In the genomic region with DNA sequence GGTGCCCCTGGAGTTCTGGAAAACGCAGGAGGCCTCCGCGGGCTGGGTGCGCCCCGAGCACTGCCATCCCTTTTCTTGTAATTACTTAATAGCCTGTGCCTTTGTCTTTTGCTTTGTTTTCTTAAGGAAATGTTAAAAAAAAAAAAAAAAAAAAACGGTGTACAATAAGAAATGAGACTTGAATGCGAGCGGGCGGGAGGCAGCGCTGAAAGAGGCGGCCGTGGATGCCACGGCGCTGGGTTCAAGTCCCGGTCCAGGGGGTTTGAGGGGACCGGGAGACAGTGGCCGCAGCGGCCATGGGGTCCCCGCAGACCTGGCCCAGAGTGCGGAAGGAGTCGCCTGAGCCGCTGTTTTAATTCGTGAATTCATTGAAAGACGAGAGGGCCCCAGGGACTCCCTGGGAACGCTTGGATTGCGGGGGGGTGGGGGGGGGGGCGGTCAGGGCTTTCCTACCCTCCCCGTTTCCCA, we compare ENCODE assay signal across 8 cellular contexts.
DNase-seq lines count a peak whose midpoint lies in the region; ATAC-seq and TF ChIP-seq lines count a peak whose summit lies in the region.

No MANE protein-coding gene starts in this region.

- peak; percentile 1 for ATAC-seq in lung (ENCODE audit: insufficient read depth, low FRiP score)
- no peak for ATAC-seq in HG03039 (IDR thresholded peaks at IDR 0.05; ENCODE audit: unreplicated experiment)

- H4K5ac ChIP-seq in H9 (ENCODE audit: insufficient read length, low read depth, low read length): no peak overlapping the region

- no peaks in the 10 kb centered on the region for H3K27me3 Mint-ChIP-seq in H9 (ENCODE audit: low read depth)

- in situ Hi-C loops in GM13977 (cut with MboI; ENCODE audit: low pct_unique_long_range_greater_than_20kb, low sequenced_read_pairs, unreplicated experiment): no loop called here

- H3K4me1 ChIP-seq in H9 (ENCODE audit: insufficient read depth, low read length) (peaks cover 4% of the 10 kb centered on the region; the same call in 1 of the 2 replicates), lung (ENCODE audit: control insufficient read depth in 2 of 2, insufficient read depth in 2 of 2, low read length in 2 of 2) (peaks cover 2 to 5% of the 10 kb centered on the region in 2 donors), testis (no peaks in the 10 kb centered on the region)

- H3K27ac ChIP-seq in H9 (ENCODE audit: insufficient read length, low read depth, low read length): no peak overlapping the region
- peak overlapping the region; percentile 91 to 97 for H3K27ac ChIP-seq in lung (ENCODE audit: low read depth in 1 of 2, low read length in 1 of 2)
- peak overlapping the region; percentile 94 to 95 for H3K27ac ChIP-seq in testis

- no peak overlapping the region for H4K91ac ChIP-seq in H9 (ENCODE audit: insufficient read length, low read depth, low read length)

- H3K4ac ChIP-seq in H9 (ENCODE audit: low read depth, low read length): no peak overlapping the region

- no peak overlapping the region for H2BK20ac ChIP-seq in H9 (ENCODE audit: low read depth, low read length, poor library complexity, severe bottlenecking)

- no peak overlapping the region for H3K23ac ChIP-seq in H9 (ENCODE audit: insufficient read length, low read depth, low read length)

- H3K36me3 ChIP-seq in lung (ENCODE audit: control insufficient read depth in 2 of 2, insufficient read depth in 2 of 2, low read length in 2 of 2) (no peaks in the 10 kb centered on the region), testis (ENCODE audit: low read depth, missing control alignments) (no peaks in the 10 kb centered on the region)

- WGBS in H9 (ENCODE audit: extremely low coverage, insufficient read length, low lambda C conversion rate): no CpG with 5 or more reads among the region's 28 CpGs
- WGBS in lung, 2 donors: 37 to 43% methylated on average over 27 to 28 of the region's 28 CpGs
- WGBS in testis, 2 donors: 38 to 50% methylated on average over 24 to 28 of the region's 28 CpGs

- H3K18ac ChIP-seq in H9 (ENCODE audit: insufficient read length, low read depth, low read length): no peak overlapping the region

- no peaks in the 10 kb centered on the region for H3K79me2 ChIP-seq in H9 (ENCODE audit: insufficient read depth, low read length)

- no peaks in the 10 kb centered on the region; a peak in 1 of 7 replicates for H3K36me3 Mint-ChIP-seq in H9 (ENCODE audit: insufficient read depth in 1 of 3, low read depth in 3 of 3)

- H4K20me1 ChIP-seq in H9 (ENCODE audit: control insufficient read depth, insufficient read depth, insufficient read length): no peaks in the 10 kb centered on the region

- TF ChIP-seq POLR2A in testis (IDR thresholded peaks at IDR 0.05): no peak

- peak overlapping the region; percentile 19 to 41; a peak in 2 of 5 replicates for H3K4me3 Mint-ChIP-seq in H9

- H4K8ac ChIP-seq in H9 (replicated peaks; ENCODE audit: insufficient read length, low read depth, low read length): no peak overlapping the region

- no peak overlapping the region for H2BK5ac ChIP-seq in H9 (ENCODE audit: insufficient read length, low read length)

- peaks cover 6% of the 10 kb centered on the region for H3K23me2 ChIP-seq in H9 (ENCODE audit: insufficient read length, low read depth, low read length, poor library complexity, severe bottlenecking)

- H3K79me1 ChIP-seq in H9 (ENCODE audit: insufficient read depth, low read depth, low read length, poor library complexity, severe bottlenecking): no peaks in the 10 kb centered on the region

- 0 out of 7 replicates have a peak overlapping the region, but pooled peaks of 1 of the 3 experiments have one; percentile 31 for H3K27ac Mint-ChIP-seq in H9

- H3K27me3 ChIP-seq in H9 (ENCODE audit: insufficient read depth, low read length) (no peaks in the 10 kb centered on the region), lung (ENCODE audit: control insufficient read depth, insufficient read depth) (no peaks in the 10 kb centered on the region), testis (no peaks in the 10 kb centered on the region)

- no peak overlapping the region for H2BK12ac ChIP-seq in H9 (ENCODE audit: insufficient read length, low read depth, low read length)

- peak; percentile 38 for DNase-seq in H9
- peak; percentile 65 for DNase-seq in dermis blood vessel endothelial cell
- no peak for DNase-seq in lung (ENCODE audit: low spot score)
- DNase-seq in testis: no peak
- DNase-seq in GM13977 (ENCODE audit: low spot score): no peak
- no peak for DNase-seq in stimulated activated naive CD4-positive, alpha-beta T cell treated with Interleukin-2 at 50 U/mL for 16 hours (lab: John Stamatoyannopoulos, UW)
- no peak for DNase-seq in DMS114 treated with DMSO at 0.1 percent for 48 hours (lab: John Stamatoyannopoulos, UW; ENCODE audit: unreplicated experiment)

- TF ChIP-seq CTCF in H9 (conservative IDR thresholded peaks at IDR 0.05): no peak
- no peak for TF ChIP-seq CTCF in lung (IDR thresholded peaks at IDR 0.05; ENCODE audit: control extremely low read depth, extremely low read depth)
- TF ChIP-seq CTCF in testis (IDR thresholded peaks at IDR 0.05): no peak
- no peak for TF ChIP-seq CTCF in GM13977 (IDR thresholded peaks at IDR 0.05; ENCODE audit: extremely low read depth, insufficient read depth, missing control alignments)

- no peak overlapping the region for H2AK5ac ChIP-seq in H9 (ENCODE audit: insufficient read length, low read length)

- peak overlapping the region; percentile 55 for H3K4me2 ChIP-seq in H9 (ENCODE audit: insufficient read depth, insufficient read length, low read length)

- no peak overlapping the region for H2AFZ ChIP-seq in H9 (ENCODE audit: low read length)

- H3K14ac ChIP-seq in H9 (ENCODE audit: insufficient read depth, low read length): peak overlapping the region; percentile 13; the same call in 1 of the 2 replicates

- no peak overlapping the region for H2BK15ac ChIP-seq in H9 (ENCODE audit: low read depth, low read length)

- no peaks in the 10 kb centered on the region for H3K9me3 ChIP-seq in H9 (ENCODE audit: control insufficient read depth, low read depth, low read length)
- H3K9me3 ChIP-seq in lung (ENCODE audit: control insufficient read depth in 2 of 2, insufficient read depth in 1 of 2, low read length in 1 of 2): no peaks in the 10 kb centered on the region
- no peaks in the 10 kb centered on the region for H3K9me3 ChIP-seq in testis

- H3K9me3 Mint-ChIP-seq in H9: no peaks in the 10 kb centered on the region

- H3T11ph ChIP-seq in H9 (ENCODE audit: low read length): no peak overlapping the region

- peaks cover 61 to 64% of the 10 kb centered on the region in 2 experiments for H3K4me1 Mint-ChIP-seq in H9

- peak overlapping the region; percentile 48 for H2BK120ac ChIP-seq in H9 (ENCODE audit: low read depth, low read length, poor library complexity, severe bottlenecking)

- intact Hi-C loops in testis (cut with DNase I; ENCODE audit: low total_unique reads): no loop called here

- no peak overlapping the region for H3K56ac ChIP-seq in H9 (ENCODE audit: insufficient read length, low read depth, low read length)

- H3K9ac ChIP-seq in H9 (ENCODE audit: extremely low read depth, insufficient read length, low read length): no peak overlapping the region

- H3K4me3 ChIP-seq in lung (no peak overlapping the region), testis (peak overlapping the region; percentile 70 to 76)

Comparison
In these comparisons a context has a peak if more than half of its experiments do, and no peak if none do; other contexts are left out.
1. DNase-seq: peak in H9 (single experiment) and dermis blood vessel endothelial cell (single experiment); none in lung (single experiment), testis (single experiment), GM13977 (single experiment), stimulated activated naive CD4-positive, alpha-beta T cell treated with Interleukin-2 at 50 U/mL for 16 hours (single experiment) and DMS114 treated with DMSO at 0.1 percent for 48 hours (single experiment).